ENCODE assay signal across 1 cellular context in genomic region chr19:1259206-1259872, GRCh38.
A peak's percentile ranks its signal among the peaks of the same experiment; 100 is the strongest.
TF ChIP-seq lines count a peak whose summit lies in the region.

No MANE protein-coding gene starts in this region.

TF ChIP-seq in K562, 482 proteins besides CTCF, POLR2A, EP300 and RAD21 (continued from another document and continues in another):
- TF ChIP-seq POLR2H (tag; IDR thresholded peaks at IDR 0.05; ENCODE audit: low read depth) = no peak
- TF ChIP-seq PHF20 (IDR thresholded peaks at IDR 0.05; ENCODE audit: partially characterized antibody) = peak; percentile 67
- no peak for TF ChIP-seq MEF2D (tag; conservative IDR thresholded peaks at IDR 0.05; ENCODE audit: low read depth)
- TF ChIP-seq RREB1 (CRISPR knock-in tag; IDR thresholded peaks at IDR 0.05) = no peak; the same call in 1 of the 2 replicates
- no peak for TF ChIP-seq BRD9 (IDR thresholded peaks at IDR 0.05; ENCODE audit: low read depth, partially characterized antibody)
- TF ChIP-seq HMG20A (CRISPR knock-in tag; conservative IDR thresholded peaks at IDR 0.05) = no peak
- peak; percentile 74 for TF ChIP-seq ZNF592 (IDR thresholded peaks at IDR 0.05)
- TF ChIP-seq ZC3H4 (CRISPR knock-in tag; IDR thresholded peaks at IDR 0.05; ENCODE audit: borderline replicate concordance) = no peak
- TF ChIP-seq SMARCA4 (IDR thresholded peaks at IDR 0.05) = no peak
- TF ChIP-seq TSHZ1 (CRISPR knock-in tag; IDR thresholded peaks at IDR 0.05) = no peak
- TF ChIP-seq TAL1 (IDR thresholded peaks at IDR 0.05) = no peak
- TF ChIP-seq ETV5 (CRISPR knock-in tag; IDR thresholded peaks at IDR 0.05; ENCODE audit: low read depth) = peak; percentile 61
- peak; percentile 22 to 88; a peak in 3 of 4 replicates for TF ChIP-seq MAZ (CRISPR knock-in tag; conservative IDR thresholded peaks at IDR 0.05 in 1 of 2, IDR thresholded peaks at IDR 0.05 in 1 of 2)
- TF ChIP-seq ZFX (CRISPR knock-in tag; IDR thresholded peaks at IDR 0.05) = peak; percentile 69
- TF ChIP-seq E2F3 (CRISPR knock-in tag; IDR thresholded peaks at IDR 0.05) = no peak
- TF ChIP-seq RNF2 (IDR thresholded peaks at IDR 0.05) = no peak
- no peak for TF ChIP-seq ZNF212 (CRISPR knock-in tag; IDR thresholded peaks at IDR 0.05)
- TF ChIP-seq NEUROD1 (IDR thresholded peaks at IDR 0.05; ENCODE audit: borderline replicate concordance, low read depth, low read length, partially characterized antibody) = no peak
- no peak for TF ChIP-seq ZNF707 (CRISPR knock-in tag; conservative IDR thresholded peaks at IDR 0.05)
- TF ChIP-seq GTF2F1 (IDR thresholded peaks at IDR 0.05; ENCODE audit: low read depth, low read length) = no peak
- no peak for TF ChIP-seq RBM15 (IDR thresholded peaks at IDR 0.05; ENCODE audit: insufficient read depth, low read length)
- TF ChIP-seq HMGN3 (IDR thresholded peaks at IDR 0.05; ENCODE audit: borderline replicate concordance, extremely low read depth, insufficient read length, low read depth, low read length) = peak; percentile 87
- TF ChIP-seq ZNF12 (CRISPR knock-in tag; IDR thresholded peaks at IDR 0.05) = no peak
- no peak for TF ChIP-seq ARHGAP35 (IDR thresholded peaks at IDR 0.05; ENCODE audit: partially characterized antibody)
- TF ChIP-seq STAG1 (CRISPR knock-in tag; IDR thresholded peaks at IDR 0.05; ENCODE audit: borderline replicate concordance) = no peak
- no peak for TF ChIP-seq POLR3G (IDR thresholded peaks at IDR 0.05; ENCODE audit: extremely low read depth, insufficient read length, insufficient replicate concordance)
- TF ChIP-seq SMAD1 (IDR thresholded peaks at IDR 0.05; ENCODE audit: low read depth, low read length, partially characterized antibody) = no peak
- no peak for TF ChIP-seq BRF2 (IDR thresholded peaks at IDR 0.05; ENCODE audit: borderline replicate concordance, insufficient read depth, insufficient read length)
- TF ChIP-seq MBD2 (IDR thresholded peaks at IDR 0.05; ENCODE audit: borderline replicate concordance, low read depth) = peak; percentile 21; the same call in 1 of the 2 replicates
- TF ChIP-seq VEZF1 (CRISPR knock-in tag; IDR thresholded peaks at IDR 0.05) = peak; percentile 64
- TF ChIP-seq SRSF9 (IDR thresholded peaks at IDR 0.05; ENCODE audit: borderline replicate concordance, low read depth, low read length) = no peak
- TF ChIP-seq ZNF780A (CRISPR knock-in tag; IDR thresholded peaks at IDR 0.05) = peak; percentile 76; the same call in 1 of the 2 replicates
- TF ChIP-seq NCOR1 (IDR thresholded peaks at IDR 0.05) = peak; percentile 57; the same call in 1 of the 2 replicates
- TF ChIP-seq ZBTB17 (CRISPR knock-in tag; IDR thresholded peaks at IDR 0.05) = peak; percentile 84
- no peak for TF ChIP-seq ZNF507 (tag; conservative IDR thresholded peaks at IDR 0.05)
- no peak for TF ChIP-seq TARDBP (IDR thresholded peaks at IDR 0.05)
- TF ChIP-seq ARID1B (IDR thresholded peaks at IDR 0.05) = peak; percentile 34; the same call in 1 of the 2 replicates
- peak; percentile 94 for TF ChIP-seq ERF (CRISPR knock-in tag; IDR thresholded peaks at IDR 0.05)
- peak; percentile 95 for TF ChIP-seq PRDM10 (IDR thresholded peaks at IDR 0.05; ENCODE audit: partially characterized antibody)
- peak; percentile 89 for TF ChIP-seq RBM22 (IDR thresholded peaks at IDR 0.05; ENCODE audit: low read depth, low read length, poor library complexity, severe bottlenecking)
